In the genomic region with DNA sequence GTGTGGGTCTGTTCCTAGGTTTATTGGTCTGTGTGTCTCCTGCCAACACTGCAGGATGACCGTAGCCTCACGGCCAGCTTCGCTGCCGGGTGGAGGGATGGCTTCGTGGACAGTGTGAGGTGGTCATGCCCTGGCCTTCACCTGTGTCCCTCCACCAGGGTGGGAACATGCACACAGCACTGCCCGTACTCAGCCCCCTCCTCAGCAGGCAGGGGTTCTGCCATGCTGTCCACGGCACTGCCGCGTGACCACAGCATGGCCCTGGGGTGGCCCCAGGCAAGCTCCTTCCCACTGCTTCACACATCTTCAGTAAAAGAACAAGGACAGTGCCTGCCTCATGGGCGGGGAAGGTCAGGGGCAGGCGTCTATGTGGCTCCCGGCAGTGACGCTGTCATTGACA, we compare ENCODE assay signal across 23 cellular contexts.
"Had no signal": no experiment of that assay in that cellular context is flagged by ENCODE, and none has a peak within 500 bp of the region (broad histone marks: within the 10 kb centered on the region; RNA-seq: fewer than 3 reads in every experiment).

No MANE protein-coding gene starts in this region.

- ATAC-seq: naive thymus-derived CD8-positive, alpha-beta T cell; psoas muscle; right lobe of liver; stimulated activated effector memory CD8-positive, alpha-beta T cell treated with anti-CD3 and anti-CD28 coated beads, Interleukin-12 subunit alpha, Interleukin-12 subunit beta, amount 100 ng/mL, for 72 hours; stimulated activated naive B cell treated with anti-CD40 and anti-IgM and Interleukin-4, amounts not matched to agents 10 μg/mL and 1 μg/mL and 100 μg/mL, for 72 hours had no signal

- DNase-seq: naive thymus-derived CD8-positive, alpha-beta T cell; nephron progenitor cell; occipital lobe; ovary; psoas muscle; right lobe of liver; sigmoid colon; small intestine; stimulated activated CD4-positive, alpha-beta T cell treated with anti-CD3 and anti-CD28 coated beads, Interleukin-15, amount 100 ng/mL, for 24 hours; stimulated activated CD4-positive, alpha-beta T cell treated with anti-CD3 and anti-CD28 coated beads, Interleukin-2, amount 100 ng/mL, for 24 hours; stimulated activated CD4-positive, alpha-beta T cell treated with anti-CD3 and anti-CD28 coated beads, Interleukin-2, amount 100 ng/mL, for 48 hours; stimulated activated CD4-positive, alpha-beta T cell treated with anti-CD3 and anti-CD28 coated beads, Interleukin-4, amount 100 ng/mL, for 24 hours; stimulated activated naive B cell treated with anti-CD40 and anti-IgM and Interleukin-4, amounts not matched to agents 10 μg/mL and 1 μg/mL and 100 μg/mL, for 72 hours; stimulated activated naive CD4-positive, alpha-beta T cell treated with Interleukin-2 at 50 U/mL for 16 hours; stomach; thyroid gland; trophoblast cell had no signal

- H3K9ac ChIP-seq: parathyroid adenoma had no signal

- H3K27ac ChIP-seq: ovary, parathyroid adenoma, psoas muscle, right lobe of liver, sigmoid colon, stomach, thoracic aorta, thyroid gland, tibial nerve, upper lobe of left lung, vagina had no signal

- H3K9me3 ChIP-seq: ovary, psoas muscle, right lobe of liver, sigmoid colon, thoracic aorta, thyroid gland, vagina had no signal

- H3K4me3 ChIP-seq: ovary, psoas muscle, right lobe of liver, sigmoid colon, stomach, thoracic aorta, thyroid gland, tibial nerve, upper lobe of left lung, vagina had no signal

- H2AFZ ChIP-seq: parathyroid adenoma had no signal

- H3K36me3 ChIP-seq: ovary, right lobe of liver, sigmoid colon, stomach, thoracic aorta, thyroid gland, tibial nerve, upper lobe of left lung, vagina had no signal

- H3K27me3 ChIP-seq: ovary, right lobe of liver, thyroid gland, tibial nerve, upper lobe of left lung, vagina had no signal

- H3K4me1 ChIP-seq: parathyroid adenoma, psoas muscle, right lobe of liver, sigmoid colon, stomach, thyroid gland, tibial nerve, upper lobe of left lung, vagina had no signal
